In the genomic region with DNA sequence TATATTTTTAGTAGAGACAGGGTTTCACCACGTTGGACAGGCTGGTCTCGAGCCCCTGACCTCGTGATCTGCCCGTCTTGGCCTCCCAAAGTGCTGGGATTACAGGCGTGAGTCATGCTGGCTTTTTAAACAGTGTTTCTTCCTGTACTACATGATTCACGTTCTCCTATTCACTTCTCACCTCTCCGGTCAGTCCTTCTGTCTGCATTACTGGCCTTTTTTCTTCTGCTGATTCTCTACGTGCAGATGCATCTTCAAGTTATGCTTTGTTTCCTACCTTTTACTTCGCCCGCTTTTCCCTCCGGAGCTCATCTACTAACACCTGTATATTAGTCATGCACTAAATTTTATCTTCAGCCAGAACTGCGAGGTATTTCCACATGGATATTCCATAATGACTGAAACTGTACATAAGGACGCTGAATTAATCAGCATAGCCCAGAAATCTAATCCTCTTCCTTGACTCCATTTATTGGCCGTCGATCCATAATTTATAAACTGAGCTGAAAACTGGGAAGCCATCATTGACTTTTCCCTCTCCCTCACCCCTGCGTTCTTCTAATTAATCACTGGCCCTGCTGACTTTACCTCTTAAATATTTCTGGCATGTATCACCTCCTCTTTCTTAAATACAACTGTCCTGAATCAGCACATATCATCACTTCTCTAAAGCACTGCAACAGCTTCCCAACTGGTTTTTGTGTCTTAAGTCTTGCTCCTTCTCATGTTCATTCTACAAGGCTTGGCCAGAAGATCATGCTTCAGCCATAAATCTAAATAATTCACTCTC, we compare ENCODE assay signal across 12 cellular contexts.
DNase-seq lines count a peak whose midpoint lies in the region; ATAC-seq and TF ChIP-seq lines count a peak whose summit lies in the region.
"Had no signal": no experiment of that assay in that cellular context is flagged by ENCODE, and none has a peak within 500 bp of the region (broad histone marks: within the 10 kb centered on the region; RNA-seq: fewer than 3 reads in every experiment).

No MANE protein-coding gene starts in this region.

- no peak overlapping the region for H2AFZ ChIP-seq in smooth muscle cell (ENCODE audit: low read depth)

- peaks cover 12% of the 10 kb centered on the region for H3F3A ChIP-seq in smooth muscle cell (ENCODE audit: low read depth)

- H3K27me3 ChIP-seq in smooth muscle cell (ENCODE audit: low read depth) (no peaks in the 10 kb centered on the region), ascending aorta (no peaks in the 10 kb centered on the region)

- H3K4me1 ChIP-seq in smooth muscle cell (ENCODE audit: low read depth) (no peaks in the 10 kb centered on the region), ascending aorta (no peaks in the 10 kb centered on the region)
- H3K4me1 ChIP-seq: esophagus muscularis mucosa had no signal

- H3K4me1 Mint-ChIP-seq in activated naive CD8-positive, alpha-beta T cell treated with anti-CD3 and anti-CD28 coated beads, Interleukin-2, amount 50 U/mL, for 24 hours, result no peaks in the 10 kb centered on the region
- H3K4me1 Mint-ChIP-seq: activated CD4-positive, alpha-beta T cell treated with anti-CD3 and anti-CD28 coated beads, Interleukin-2, amount 10 ng/mL, durations not matched to agents 24 days and 14 days; CD8-positive, alpha-beta memory T cell; T-cell had no signal

- peak overlapping the region; percentile 2 for H3K4me2 ChIP-seq in smooth muscle cell

- H3K36me3 Mint-ChIP-seq in activated naive CD8-positive, alpha-beta T cell treated with anti-CD3 and anti-CD28 coated beads, Interleukin-2, amount 50 U/mL, for 24 hours (ENCODE audit: low read depth), result no peaks in the 10 kb centered on the region
- H3K36me3 Mint-ChIP-seq: CD8-positive, alpha-beta memory T cell; T-cell had no signal

- H3K9me3 ChIP-seq in smooth muscle cell (replicated peaks; ENCODE audit: low read depth), result no peaks in the 10 kb centered on the region
- no peaks in the 10 kb centered on the region for H3K9me3 ChIP-seq in ascending aorta
- H3K9me3 ChIP-seq: esophagus muscularis mucosa had no signal

- no peak overlapping the region for H3K9ac ChIP-seq in smooth muscle cell (ENCODE audit: low read depth)

- WGBS in smooth muscle cell (ENCODE audit: low lambda C conversion rate), result 44% methylated on average over 16 of the region's 16 CpGs

- no peak for ATAC-seq in activated naive CD8-positive, alpha-beta T cell treated with anti-CD3 and anti-CD28 coated beads, Interleukin-2, amount 50 U/mL, for 24 hours
- ATAC-seq: T-cell had no signal

- H3K9me3 Mint-ChIP-seq in activated naive CD8-positive, alpha-beta T cell treated with anti-CD3 and anti-CD28 coated beads, Interleukin-2, amount 50 U/mL, for 24 hours, result peaks cover 13% of the 10 kb centered on the region
- H3K9me3 Mint-ChIP-seq: activated CD4-positive, alpha-beta T cell treated with anti-CD3 and anti-CD28 coated beads, Interleukin-2, amount 10 ng/mL, durations not matched to agents 24 days and 14 days had no signal

- H3K36me3 ChIP-seq in smooth muscle cell (ENCODE audit: low read depth) (no peaks in the 10 kb centered on the region), ascending aorta (no peaks in the 10 kb centered on the region)
- H3K36me3 ChIP-seq: esophagus muscularis mucosa had no signal

- H3K4me3 Mint-ChIP-seq in activated naive CD8-positive, alpha-beta T cell treated with anti-CD3 and anti-CD28 coated beads, Interleukin-2, amount 50 U/mL, for 24 hours, result no peak overlapping the region
- H3K4me3 Mint-ChIP-seq: activated CD4-positive, alpha-beta T cell treated with anti-CD3 and anti-CD28 coated beads, Interleukin-2, amount 10 ng/mL, durations not matched to agents 24 days and 14 days; CD8-positive, alpha-beta memory T cell; T-cell had no signal

- no peaks in the 10 kb centered on the region for H3K79me2 ChIP-seq in smooth muscle cell (ENCODE audit: low read depth)

- H4K20me1 ChIP-seq in smooth muscle cell (ENCODE audit: low read depth), result no peaks in the 10 kb centered on the region

- H3K4me3 ChIP-seq in foreskin fibroblast (ENCODE audit: low read depth in 1 of 2, low read length in 2 of 2) (no peak overlapping the region), smooth muscle cell (no peak overlapping the region), ascending aorta (no peak overlapping the region)
- H3K4me3 ChIP-seq: esophagus muscularis mucosa had no signal

- no peaks in the 10 kb centered on the region for H3K27me3 Mint-ChIP-seq in activated naive CD8-positive, alpha-beta T cell treated with anti-CD3 and anti-CD28 coated beads, Interleukin-2, amount 50 U/mL, for 24 hours
- H3K27me3 Mint-ChIP-seq: activated CD4-positive, alpha-beta T cell treated with anti-CD3 and anti-CD28 coated beads, Interleukin-2, amount 10 ng/mL, durations not matched to agents 24 days and 14 days; CD8-positive, alpha-beta memory T cell; T-cell had no signal

- TF ChIP-seq CTCF in foreskin fibroblast (IDR thresholded peaks at IDR 0.05; ENCODE audit: low read depth, low read length) (no peak), smooth muscle cell (IDR thresholded peaks at IDR 0.05; ENCODE audit: borderline replicate concordance, insufficient read depth, poor library complexity, severe bottlenecking) (no peak), ascending aorta (IDR thresholded peaks at IDR 0.05) (no peak)

- H3K27ac ChIP-seq in smooth muscle cell (ENCODE audit: low read depth) (peak overlapping the region; percentile 44), ascending aorta (no peak overlapping the region)
- H3K27ac ChIP-seq: esophagus muscularis mucosa had no signal

- DNase-seq in HK-2 (ENCODE audit: unreplicated experiment) (peak; percentile 57), SW 1271 (lab: John Stamatoyannopoulos, UW) (peak; percentile 65 to 86), foreskin fibroblast (peak; percentile 47 to 53), smooth muscle cell (lab: John Stamatoyannopoulos, UW; ENCODE audit: unreplicated experiment) (no peak), ascending aorta (ENCODE audit: low spot score in 2 of 2) (no peak)
- no peak for DNase-seq in activated CD4-positive, CD25-positive, alpha-beta regulatory T cell (lab: John Stamatoyannopoulos, UW)
- no peak for DNase-seq in activated naive CD8-positive, alpha-beta T cell treated with anti-CD3 and anti-CD28 coated beads, Interleukin-2, amount 50 U/mL, for 24 hours
- DNase-seq: activated CD4-positive, alpha-beta T cell treated with anti-CD3 and anti-CD28 coated beads, Interleukin-2, amount 10 ng/mL, durations not matched to agents 24 days and 14 days; CD8-positive, alpha-beta memory T cell; central memory CD4-positive, alpha-beta T cell; T-cell had no signal

- H3K27ac Mint-ChIP-seq in activated naive CD8-positive, alpha-beta T cell treated with anti-CD3 and anti-CD28 coated beads, Interleukin-2, amount 50 U/mL, for 24 hours, result no peak overlapping the region
- H3K27ac Mint-ChIP-seq: activated CD4-positive, alpha-beta T cell treated with anti-CD3 and anti-CD28 coated beads, Interleukin-2, amount 10 ng/mL, durations not matched to agents 24 days and 14 days; CD8-positive, alpha-beta memory T cell; T-cell had no signal

- intact Hi-C loops in ascending aorta (cut with DNase I), result no loop called here

Comparison
In these comparisons a context has a peak if more than half of its experiments do, and no peak if none do; other contexts are left out.
1. DNase-seq: peak in HK-2 (single experiment), SW 1271 (2 of 2) and foreskin fibroblast (2 of 2); none in smooth muscle cell (single experiment), activated CD4-positive, CD25-positive, alpha-beta regulatory T cell (0 of 4), activated naive CD8-positive, alpha-beta T cell treated with anti-CD3 and anti-CD28 coated beads, Interleukin-2, amount 50 U/mL, for 24 hours (single experiment) and ascending aorta (0 of 2).